Comparison of ENCODE assay signal across 28 cellular contexts in genomic region chr6:168736039-168736438, GRCh38.
"Had no signal": no experiment of that assay in that cellular context is flagged by ENCODE, and none has a peak within 500 bp of the region (broad histone marks: within the 10 kb centered on the region; RNA-seq: fewer than 3 reads in every experiment).

No MANE protein-coding gene starts in this region.

- H3K4me1 ChIP-seq: parathyroid adenoma, psoas muscle, right lobe of liver, tibial nerve, upper lobe of left lung, uterus had no signal

- H3K27ac Mint-ChIP-seq: naive thymus-derived CD8-positive, alpha-beta T cell; natural killer cell treated with Interleukin-12 subunit alpha and Interleukin-12 subunit beta and Interleukin-15 and Interleukin-18, amount 100 ng/mL, for 72 hours; nephron progenitor cell; progenitor cell of endocrine pancreas; stimulated activated effector memory CD8-positive, alpha-beta T cell treated with anti-CD3 and anti-CD28 coated beads, Interleukin-12 subunit alpha, Interleukin-12 subunit beta, amount 100 ng/mL, for 72 hours; stimulated activated naive B cell treated with anti-CD40 and anti-IgM and Interleukin-4, amounts not matched to agents 10 μg/mL and 1 μg/mL and 100 μg/mL, for 72 hours; stimulated activated naive CD8-positive, alpha-beta T cell treated with anti-CD3 and anti-CD28 coated beads, Interleukin-15, Interleukin-2, amounts not matched to agents 100 ng/mL and 50 ng/mL, for 24 hours had no signal

- FAIRE-seq: small intestine had no signal

- H3K27ac ChIP-seq: ovary, parathyroid adenoma, psoas muscle, right lobe of liver, sigmoid colon, stomach, thyroid gland, tibial nerve, upper lobe of left lung, uterus had no signal

- H3K4me1 Mint-ChIP-seq: nephron progenitor cell; stimulated activated effector memory CD8-positive, alpha-beta T cell treated with anti-CD3 and anti-CD28 coated beads, Interleukin-12 subunit alpha, Interleukin-12 subunit beta, amount 100 ng/mL, for 72 hours; stimulated activated naive B cell treated with anti-CD40 and anti-IgM and Interleukin-4, amounts not matched to agents 10 μg/mL and 1 μg/mL and 100 μg/mL, for 72 hours had no signal

- H3K9me3 ChIP-seq: ovary, right lobe of liver, thyroid gland, uterus had no signal

- H3K79me2 ChIP-seq: parathyroid adenoma had no signal

- DNase-seq: naive thymus-derived CD8-positive, alpha-beta T cell; nephron progenitor cell; occipital lobe; ovary; psoas muscle; right cardiac atrium; right lobe of liver; sigmoid colon; small intestine; stimulated activated CD4-positive, alpha-beta T cell treated with anti-CD3 and anti-CD28 coated beads, Interleukin-15, amount 100 ng/mL, for 24 hours; stimulated activated CD4-positive, alpha-beta T cell treated with anti-CD3 and anti-CD28 coated beads, Interleukin-2, amount 100 ng/mL, for 24 hours; stimulated activated CD4-positive, alpha-beta T cell treated with anti-CD3 and anti-CD28 coated beads, Interleukin-2, amount 100 ng/mL, for 48 hours; stimulated activated CD4-positive, alpha-beta T cell treated with anti-CD3 and anti-CD28 coated beads, Interleukin-4, amount 100 ng/mL, for 24 hours; stimulated activated naive B cell treated with anti-CD40 and anti-IgM and Interleukin-4, amounts not matched to agents 10 μg/mL and 1 μg/mL and 100 μg/mL, for 72 hours; stimulated activated naive CD4-positive, alpha-beta T cell treated with Interleukin-2 at 50 U/mL for 16 hours; stomach; trophoblast cell; uterus had no signal

- H3K9ac ChIP-seq: parathyroid adenoma had no signal

- H3K4me3 Mint-ChIP-seq: naive thymus-derived CD8-positive, alpha-beta T cell; natural killer cell treated with Interleukin-12 subunit alpha and Interleukin-12 subunit beta and Interleukin-15 and Interleukin-18, amount 100 ng/mL, for 72 hours; nephron progenitor cell; neural crest cell; stimulated activated effector memory CD8-positive, alpha-beta T cell treated with anti-CD3 and anti-CD28 coated beads, Interleukin-12 subunit alpha, Interleukin-12 subunit beta, amount 100 ng/mL, for 72 hours; stimulated activated naive B cell treated with anti-CD40 and anti-IgM and Interleukin-4, amounts not matched to agents 10 μg/mL and 1 μg/mL and 100 μg/mL, for 72 hours; stimulated activated naive CD8-positive, alpha-beta T cell treated with anti-CD3 and anti-CD28 coated beads, Interleukin-15, Interleukin-2, amounts not matched to agents 100 ng/mL and 50 ng/mL, for 24 hours had no signal

- H3K36me3 ChIP-seq: ovary, right lobe of liver, sigmoid colon, stomach, thoracic aorta, thyroid gland, tibial nerve, upper lobe of left lung, uterus had no signal

- ATAC-seq: naive thymus-derived CD8-positive, alpha-beta T cell; natural killer cell treated with Interleukin-12 subunit alpha and Interleukin-12 subunit beta and Interleukin-15 and Interleukin-18, amount 100 ng/mL, for 72 hours; psoas muscle; right lobe of liver; stimulated activated effector memory CD8-positive, alpha-beta T cell treated with anti-CD3 and anti-CD28 coated beads, Interleukin-12 subunit alpha, Interleukin-12 subunit beta, amount 100 ng/mL, for 72 hours; stimulated activated naive B cell treated with anti-CD40 and anti-IgM and Interleukin-4, amounts not matched to agents 10 μg/mL and 1 μg/mL and 100 μg/mL, for 72 hours had no signal

- H3K36me3 Mint-ChIP-seq: natural killer cell treated with Interleukin-12 subunit alpha and Interleukin-12 subunit beta and Interleukin-15 and Interleukin-18, amount 100 ng/mL, for 72 hours; stimulated activated effector memory CD8-positive, alpha-beta T cell treated with anti-CD3 and anti-CD28 coated beads, Interleukin-12 subunit alpha, Interleukin-12 subunit beta, amount 100 ng/mL, for 72 hours; stimulated activated naive B cell treated with anti-CD40 and anti-IgM and Interleukin-4, amounts not matched to agents 10 μg/mL and 1 μg/mL and 100 μg/mL, for 72 hours had no signal

- H3K27me3 ChIP-seq: ovary, right lobe of liver, sigmoid colon, stomach, thyroid gland, tibial nerve, upper lobe of left lung, uterus had no signal

- H2AFZ ChIP-seq: parathyroid adenoma had no signal

- H3K4me3 ChIP-seq: ovary, psoas muscle, right lobe of liver, sigmoid colon, stomach, thoracic aorta, thyroid gland, tibial nerve, upper lobe of left lung, uterus had no signal

- H3K27me3 Mint-ChIP-seq: progenitor cell of endocrine pancreas; stimulated activated naive B cell treated with anti-CD40 and anti-IgM and Interleukin-4, amounts not matched to agents 10 μg/mL and 1 μg/mL and 100 μg/mL, for 72 hours had no signal
